In genomic region chr4:15163284-15163645, GRCh38 we compare ENCODE assay signal across 22 cellular contexts.
"Had no signal": no experiment of that assay in that cellular context is flagged by ENCODE, and none has a peak within 500 bp of the region (broad histone marks: within the 10 kb centered on the region; RNA-seq: fewer than 3 reads in every experiment).

No MANE protein-coding gene starts in this region.

- H3K9me3 ChIP-seq: Peyer's patch, SJCRH30 had no signal

- H3K27ac ChIP-seq: KMS-11, Peyer's patch, RWPE1, SJCRH30 had no signal

- ATAC-seq: activated T-helper 17 cell treated with anti-CD3 and anti-CD28 coated beads, Interleukin-2, amount 50 U/mL, for 72 hours; T-helper 17 cell had no signal

- H3K36me3 ChIP-seq: Peyer's patch, SJCRH30 had no signal

- H3K9ac ChIP-seq: KMS-11 had no signal

- H3K4me1 ChIP-seq: Peyer's patch, SJCRH30 had no signal

- H3K4me3 ChIP-seq: Peyer's patch, SJCRH30 had no signal

- DNase-seq: activated CD4-positive, alpha-beta memory T cell treated with anti-CD3 and anti-CD28 coated beads, Interleukin-2, amount 10 ng/mL, durations not matched to agents 7 days and 5 days; activated CD4-positive, alpha-beta T cell treated with anti-CD3 and anti-CD28 coated beads, Interleukin-2, amount 10 ng/mL, durations not matched to agents 7 days and 5 days; activated CD4-positive, CD25-positive, alpha-beta regulatory T cell; activated gamma-delta T cell; activated naive CD4-positive, alpha-beta T cell treated with anti-CD3 and anti-CD28 coated beads for 36 hours; activated T-cell treated with anti-CD3 and anti-CD28 coated beads for 4 hours; activated T-cell treated with anti-CD3 and anti-CD28 coated beads, Interleukin-2, amount 50 U/mL, for 48 hours; NCI-H1417 treated with DMSO at 0.1 percent for 48 hours; NCI-H1694; NCI-H2107; NCI-H2171 treated with DMSO at 0.1 percent for 48 hours; NCI-H345; NCI-H510A; NK-92 treated with Interleukin-12 subunit alpha and Interleukin-12 subunit beta, amount 100 ng/mL, for 24 hours; Peyer's patch; Right ventricle myocardium superior; SJCRH30; T-helper 17 cell; T-helper 9 cell had no signal

- H3K27me3 ChIP-seq: Peyer's patch, SJCRH30 had no signal

- H3K4me2 ChIP-seq: KMS-11 had no signal
